In genomic region chr6:167776906-167777645, GRCh38 we compare ENCODE assay signal across 20 cellular contexts.
"Had no signal": no experiment of that assay in that cellular context is flagged by ENCODE, and none has a peak within 500 bp of the region (broad histone marks: within the 10 kb centered on the region; RNA-seq: fewer than 3 reads in every experiment).

No MANE protein-coding gene starts in this region.

- H3K4me3 Mint-ChIP-seq: activated CD4-positive, alpha-beta T cell treated with anti-CD3 and anti-CD28 coated beads, Interleukin-2, amount 10 ng/mL, durations not matched to agents 24 days and 14 days; activated CD8-positive, alpha-beta T cell treated with anti-CD3 and anti-CD28 coated beads for 36 hours; activated T-cell treated with anti-CD3 and anti-CD28 coated beads, Interleukin-2, amount 50 U/mL, for 24 hours had no signal

- ATAC-seq: activated CD8-positive, alpha-beta T cell treated with anti-CD3 and anti-CD28 coated beads for 36 hours; SK-N-SH treated with all-trans-retinoic acid at 6 μM for 48 hours had no signal

- H3K27me3 ChIP-seq: brain microvascular endothelial cell, ovary, thyroid gland had no signal

- FAIRE-seq: endothelial cell of umbilical vein, islet of Langerhans, urothelium cell line had no signal

- H3K27ac ChIP-seq: brain microvascular endothelial cell, ovary had no signal

- H3K27ac Mint-ChIP-seq: activated CD4-positive, alpha-beta T cell treated with anti-CD3 and anti-CD28 coated beads, Interleukin-2, amount 10 ng/mL, durations not matched to agents 24 days and 14 days; activated CD8-positive, alpha-beta T cell treated with anti-CD3 and anti-CD28 coated beads for 36 hours; activated T-cell treated with anti-CD3 and anti-CD28 coated beads, Interleukin-2, amount 50 U/mL, for 24 hours; activated T-helper 2 cell treated with anti-CD3 and anti-CD28 coated beads, Interferon-gamma antibody, Interleukin-2, Interleukin-4, amounts not matched to agents 10 μg/mL and 5 μg/mL and 100 μg/mL, durations not matched to agents 14 hours and 24 hours and 36 hours had no signal

- H3K36me3 ChIP-seq: brain microvascular endothelial cell, esophagus squamous epithelium, ovary, thyroid gland had no signal

- H3K9me3 ChIP-seq: esophagus squamous epithelium, ovary, thyroid gland had no signal

- DNase-seq: activated CD4-positive, alpha-beta T cell treated with anti-CD3 and anti-CD28 coated beads, Interleukin-2, amount 10 ng/mL, durations not matched to agents 24 days and 14 days; activated CD8-positive, alpha-beta T cell treated with anti-CD3 and anti-CD28 coated beads for 36 hours; activated naive CD4-positive, alpha-beta T cell treated with Interleukin-2 at 50 U/mL for 16 hours; activated T-cell treated with anti-CD3 and anti-CD28 coated beads, Interleukin-2, amount 50 U/mL, for 24 hours; brain microvascular endothelial cell; effector CD4-positive, alpha-beta T cell; esophagus squamous epithelium; hippocampal formation; midbrain; ovary; stimulated activated CD4-positive, alpha-beta T cell treated with anti-CD3 and anti-CD28 coated beads, Interleukin-2, amount 100 ng/mL, for 24 hours; stimulated activated naive CD4-positive, alpha-beta T cell treated with Interleukin-2 at 50 U/mL for 16 hours; T-helper 1 cell; T-helper 9 cell; thyroid gland had no signal

- H3K9me3 Mint-ChIP-seq: activated CD4-positive, alpha-beta T cell treated with anti-CD3 and anti-CD28 coated beads, Interleukin-2, amount 10 ng/mL, durations not matched to agents 24 days and 14 days; activated CD8-positive, alpha-beta T cell treated with anti-CD3 and anti-CD28 coated beads for 36 hours; activated T-cell treated with anti-CD3 and anti-CD28 coated beads, Interleukin-2, amount 50 U/mL, for 24 hours; activated T-helper 2 cell treated with anti-CD3 and anti-CD28 coated beads, Interferon-gamma antibody, Interleukin-2, Interleukin-4, amounts not matched to agents 10 μg/mL and 5 μg/mL and 100 μg/mL, durations not matched to agents 14 hours and 24 hours and 36 hours had no signal

- H3K4me3 ChIP-seq: esophagus squamous epithelium, ovary, thyroid gland had no signal

- H3K4me1 Mint-ChIP-seq: activated CD4-positive, alpha-beta T cell treated with anti-CD3 and anti-CD28 coated beads, Interleukin-2, amount 10 ng/mL, durations not matched to agents 24 days and 14 days had no signal
